Comparison of ENCODE assay signal across 2 cellular contexts in the genomic region with DNA sequence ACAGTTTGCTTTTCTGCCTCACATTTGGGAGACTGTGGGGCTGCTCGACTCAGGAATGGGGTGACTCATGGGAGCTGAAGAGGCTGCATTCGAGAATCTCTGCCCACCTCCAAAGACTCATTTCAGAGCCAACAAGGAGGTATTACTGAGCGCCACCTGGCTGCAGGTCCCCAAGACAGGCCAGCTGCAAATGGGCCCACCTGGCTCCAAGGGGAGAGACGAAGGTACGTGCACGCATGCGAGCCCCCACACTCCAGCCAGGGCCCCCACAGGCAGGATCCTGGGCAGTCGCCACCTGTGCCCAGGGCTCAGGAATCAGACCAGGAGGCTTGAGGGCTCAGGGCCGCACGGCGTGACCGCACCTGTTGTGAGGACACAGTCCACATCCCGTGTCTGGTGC.
TF ChIP-seq lines count a peak whose summit lies in the region.

No MANE protein-coding gene starts in this region.

TF ChIP-seq in HCT116, 20 proteins besides CTCF, POLR2A, EP300 and RAD21:
- TF ChIP-seq JUND (IDR thresholded peaks at IDR 0.05) (no peak), ZNF274 (IDR thresholded peaks at IDR 0.05; ENCODE audit: low read depth, low read length) (no peak), EZH2phosphoT487 (IDR thresholded peaks at IDR 0.05; ENCODE audit: borderline replicate concordance) (no peak), FOSL1 (IDR thresholded peaks at IDR 0.05; ENCODE audit: low read depth) (no peak)

TF ChIP-seq in GM12878, 131 proteins besides CTCF, POLR2A, EP300 and RAD21:
- TF ChIP-seq FOXK2 (IDR thresholded peaks at IDR 0.05) (no peak), MTA3 (IDR thresholded peaks at IDR 0.05; ENCODE audit: borderline replicate concordance, low read length) (no peak), RCOR1 (conservative IDR thresholded peaks at IDR 0.05; ENCODE audit: low read depth, low read length) (no peak), SP1 (IDR thresholded peaks at IDR 0.05; ENCODE audit: low read depth, low read length) (no peak), RELB (IDR thresholded peaks at IDR 0.05; ENCODE audit: low read depth) (no peak)
